ENCODE assay signal across 28 cellular contexts in genomic region chr3:185750015-185750414, GRCh38.
"Had no signal": no experiment of that assay in that cellular context is flagged by ENCODE, and none has a peak within 500 bp of the region (broad histone marks: within the 10 kb centered on the region; RNA-seq: fewer than 3 reads in every experiment).

No MANE protein-coding gene starts in this region.

- H3K36me3 ChIP-seq: upper lobe of left lung had no signal

- H3K36me3 Mint-ChIP-seq: activated CD8-positive, alpha-beta memory T cell treated with anti-CD3 and anti-CD28 coated beads, Interleukin-2, amount 10 ng/mL, durations not matched to agents 7 days and 5 days had no signal

- ATAC-seq: activated CD8-positive, alpha-beta memory T cell treated with anti-CD3 and anti-CD28 coated beads, Interleukin-2, amount 10 ng/mL, durations not matched to agents 7 days and 5 days; activated CD8-positive, alpha-beta T cell treated with anti-CD3 and anti-CD28 coated beads for 36 hours; esophagus mucosa; left cardiac atrium; stimulated activated naive B cell treated with anti-CD40 and anti-IgM and Interleukin-4, amounts not matched to agents 10 μg/mL and 1 μg/mL and 100 μg/mL, for 72 hours; T-helper 17 cell had no signal

- H3K27ac Mint-ChIP-seq: activated CD8-positive, alpha-beta memory T cell treated with anti-CD3 and anti-CD28 coated beads, Interleukin-2, amount 10 ng/mL, durations not matched to agents 7 days and 5 days; activated CD8-positive, alpha-beta T cell treated with anti-CD3 and anti-CD28 coated beads for 36 hours; memory B cell; naive B cell; stimulated activated naive B cell treated with anti-CD40 and anti-IgM and Interleukin-4, amounts not matched to agents 10 μg/mL and 1 μg/mL and 100 μg/mL, for 72 hours; T-helper 17 cell had no signal

- H3K9me3 Mint-ChIP-seq: neural crest cell had no signal

- H3K27me3 ChIP-seq: brain microvascular endothelial cell, upper lobe of left lung had no signal

- H3K4me3 ChIP-seq: upper lobe of left lung had no signal

- H3K27ac ChIP-seq: brain microvascular endothelial cell, upper lobe of left lung had no signal

- FAIRE-seq: islet of Langerhans had no signal

- H3K4me3 Mint-ChIP-seq: activated CD8-positive, alpha-beta memory T cell treated with anti-CD3 and anti-CD28 coated beads, Interleukin-2, amount 10 ng/mL, durations not matched to agents 7 days and 5 days; activated CD8-positive, alpha-beta T cell treated with anti-CD3 and anti-CD28 coated beads for 36 hours; memory B cell; naive B cell; neural crest cell; stimulated activated naive B cell treated with anti-CD40 and anti-IgM and Interleukin-4, amounts not matched to agents 10 μg/mL and 1 μg/mL and 100 μg/mL, for 72 hours; T-helper 17 cell had no signal

- H3K27me3 Mint-ChIP-seq: naive B cell; stimulated activated naive B cell treated with anti-CD40 and anti-IgM and Interleukin-4, amounts not matched to agents 10 μg/mL and 1 μg/mL and 100 μg/mL, for 72 hours had no signal

- DNase-seq: activated CD4-positive, alpha-beta T cell treated with anti-CD3 and anti-CD28 coated beads for 4 hours; activated CD4-positive, CD25-positive, alpha-beta regulatory T cell; activated CD8-positive, alpha-beta memory T cell treated with anti-CD3 and anti-CD28 coated beads, Interleukin-2, amount 10 ng/mL, durations not matched to agents 7 days and 5 days; activated CD8-positive, alpha-beta T cell treated with anti-CD3 and anti-CD28 coated beads for 36 hours; activated effector memory CD4-positive, alpha-beta T cell treated with anti-CD3 and anti-CD28 coated beads, Interleukin-2, amount 50 U/mL, for 16 hours; activated naive CD4-positive, alpha-beta T cell treated with anti-CD3 and anti-CD28 coated beads, Interleukin-2, amount 50 U/mL, for 16 hours; activated T-cell treated with anti-CD3 and anti-CD28 coated beads for 4 hours; aorta; brain microvascular endothelial cell; caudate nucleus; dermis blood vessel endothelial cell; effector CD8-positive, alpha-beta T cell; foreskin melanocyte; hippocampal formation; left cardiac atrium; naive B cell; occipital lobe; retina; stimulated activated CD4-positive, alpha-beta T cell treated with anti-CD3 and anti-CD28 coated beads, Interleukin-2, amount 100 ng/mL, for 48 hours; stimulated activated CD8-positive, alpha-beta memory T cell treated with anti-CD3 and anti-CD28 coated beads, Interleukin-4, amount 100 ng/mL, for 48 hours; stimulated activated naive B cell treated with anti-CD40 and anti-IgM and Interleukin-4, amounts not matched to agents 10 μg/mL and 1 μg/mL and 100 μg/mL, for 72 hours; SW 1271; T-helper 17 cell; upper lobe of left lung had no signal
